Comparison of ENCODE assay signal across 12 cellular contexts in genomic region chr11:47354913-47355282, GRCh38. TPM values are rescaled to one million over a fixed set of nuclear protein-coding genes. Genes with fewer than 3 reads are reported as not detected.
DNase-seq lines count a peak whose midpoint lies in the region; FAIRE-seq and TF ChIP-seq lines count a peak whose summit lies in the region.
"Had no signal": no experiment of that assay in that cellular context is flagged by ENCODE, and none has a peak within 500 bp of the region (broad histone marks: within the 10 kb centered on the region; RNA-seq: fewer than 3 reads in every experiment).

No MANE protein-coding gene starts in this region.

- no peaks in the 10 kb centered on the region for H3K36me3 Mint-ChIP-seq in type B pancreatic cell

- peak overlapping the region; percentile 6 for H3K4me3 ChIP-seq in epithelial cell of esophagus (ENCODE audit: low read length)
- peak overlapping the region; percentile 33 for H3K4me3 ChIP-seq in mesodermal cell (ENCODE audit: extremely low read depth, insufficient read depth, low read length, poor library complexity, severe bottlenecking)

- no peak overlapping the region for H3K27ac ChIP-seq in mesodermal cell (ENCODE audit: low read depth, low read length, severe bottlenecking)

- H3K36me3 ChIP-seq in mesodermal cell (ENCODE audit: control insufficient read depth, insufficient read depth, low read length): no peaks in the 10 kb centered on the region

- H3K9me3 ChIP-seq in mesodermal cell (ENCODE audit: control insufficient read depth, low read length): no peaks in the 10 kb centered on the region

- H3K4me1 Mint-ChIP-seq in type B pancreatic cell (ENCODE audit: unreplicated experiment): peaks cover 4% of the 10 kb centered on the region

- no peaks in the 10 kb centered on the region for H3K4me1 ChIP-seq in mesodermal cell (ENCODE audit: control insufficient read depth, insufficient read depth, low read length, poor library complexity, severe bottlenecking)

- peak overlapping the region; percentile 8 for H3K27ac Mint-ChIP-seq in type B pancreatic cell
- H3K27ac Mint-ChIP-seq: stimulated activated naive CD8-positive, alpha-beta T cell treated with anti-CD3 and anti-CD28 coated beads, Interleukin-15, Interleukin-2, amounts not matched to agents 100 ng/mL and 50 ng/mL, for 24 hours had no signal

- DNase-seq in DMS 273 (lab: John Stamatoyannopoulos, UW; ENCODE audit: unreplicated experiment): peak; percentile 57
- no peak for DNase-seq in DMS 273 treated with DMSO at 0.1 percent for 48 hours (lab: John Stamatoyannopoulos, UW)
- DNase-seq in epithelial cell of esophagus (ENCODE audit: low read depth): no peak
- DNase-seq in type B pancreatic cell (ENCODE audit: extremely low spot score, unreplicated experiment): no peak
- DNase-seq in RCC 7860 (ENCODE audit: low spot score): no peak
- no peak for DNase-seq in NCI-H526 (lab: John Stamatoyannopoulos, UW)
- no peak for DNase-seq in NCI-H1694 (lab: John Stamatoyannopoulos, UW)

- no peak for FAIRE-seq in RCC 7860 (lab: Jason Lieb, UNC)
- FAIRE-seq: A204.1 had no signal

- H3K4me3 Mint-ChIP-seq in type B pancreatic cell: peak overlapping the region; percentile 88
- H3K4me3 Mint-ChIP-seq: endodermal cell; stimulated activated naive CD8-positive, alpha-beta T cell treated with anti-CD3 and anti-CD28 coated beads, Interleukin-15, Interleukin-2, amounts not matched to agents 100 ng/mL and 50 ng/mL, for 24 hours had no signal

- H3K9me3 Mint-ChIP-seq in type B pancreatic cell: no peaks in the 10 kb centered on the region
- H3K9me3 Mint-ChIP-seq: endodermal cell; stimulated activated naive CD8-positive, alpha-beta T cell treated with anti-CD3 and anti-CD28 coated beads, Interleukin-15, Interleukin-2, amounts not matched to agents 100 ng/mL and 50 ng/mL, for 24 hours had no signal

- 4 to 9% methylated on average over 14 to 21 of the region's 32 CpGs for WGBS in mesodermal cell (ENCODE audit: insufficient coverage in 2 of 2), 2 experiments

- TF ChIP-seq CTCF in epithelial cell of esophagus (IDR thresholded peaks at IDR 0.05; ENCODE audit: insufficient read depth, low read depth, low read length, missing control alignments) (no peak), type B pancreatic cell (conservative IDR thresholded peaks at IDR 0.05) (no peak)

- no peaks in the 10 kb centered on the region for H3K27me3 Mint-ChIP-seq in type B pancreatic cell
- H3K27me3 Mint-ChIP-seq: stimulated activated naive CD8-positive, alpha-beta T cell treated with anti-CD3 and anti-CD28 coated beads, Interleukin-15, Interleukin-2, amounts not matched to agents 100 ng/mL and 50 ng/mL, for 24 hours had no signal

RNA-seq across cellular contexts. Expression of gene MYBPC3, which starts 2.4 kb away (rescaled TPM):
- polyA plus RNA-seq in mesodermal cell (2013, experiment 1 of 2): not detected
- not detected for polyA plus RNA-seq in mesodermal cell (2013, experiment 2 of 2)
- 0.40 and 1.8 TPM in 2 replicates for total RNA-seq in type B pancreatic cell (ENCODE audit: low replicate concordance)
- total RNA-seq: pulmonary artery endothelial cell had no signal

RNA-seq across cellular contexts. Expression of gene SPI1, which starts 23.4 kb away (rescaled TPM):
- 0.33 TPM for polyA plus RNA-seq in mesodermal cell (2013, experiment 1 of 2)
- not detected for polyA plus RNA-seq in mesodermal cell (2013, experiment 2 of 2)
- not detected in 2 replicates for total RNA-seq in type B pancreatic cell (ENCODE audit: low replicate concordance)
- total RNA-seq: endodermal cell, pulmonary artery endothelial cell had no signal

RNA-seq across cellular contexts. Expression of gene SLC39A13, which starts 53.5 kb away (rescaled TPM):
- polyA plus RNA-seq in mesodermal cell (2013, experiment 1 of 2): 49.3 TPM
- polyA plus RNA-seq in mesodermal cell (2013, experiment 2 of 2): 39.5 TPM
- total RNA-seq in type B pancreatic cell (ENCODE audit: low replicate concordance): 28.7 and 44.8 TPM in 2 replicates
